8 cellular contexts compared by ENCODE assay signal in the genomic region with DNA sequence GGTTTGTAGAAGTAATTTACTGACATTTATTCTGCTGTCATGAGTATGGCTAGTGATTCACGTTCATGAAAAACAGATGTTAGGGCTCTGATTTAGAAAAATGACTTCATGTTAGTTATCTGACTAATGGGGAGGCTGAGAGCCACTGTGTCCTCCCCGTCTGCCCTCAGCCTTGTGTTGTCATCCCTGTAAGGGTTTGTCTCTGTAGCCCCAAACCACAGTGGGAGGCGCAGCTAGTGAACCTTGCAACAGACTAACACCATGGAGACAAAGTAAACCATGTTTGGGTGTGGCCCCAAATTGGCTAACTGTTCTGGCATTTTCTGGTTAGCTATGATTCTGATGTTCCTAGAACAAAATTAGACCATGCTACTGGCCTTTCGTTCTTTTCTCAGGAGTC.
DNase-seq lines count a peak whose midpoint lies in the region; ATAC-seq, FAIRE-seq and TF ChIP-seq lines count a peak whose summit lies in the region.

No MANE protein-coding gene starts in this region.

- peaks cover 4% of the 10 kb centered on the region for H3K79me2 ChIP-seq in keratinocyte (ENCODE audit: control insufficient read depth, insufficient read depth, low read length)

- H3K9me3 ChIP-seq in adrenal gland (replicated peaks in 1 of 3) (no peaks in the 10 kb centered on the region), keratinocyte (ENCODE audit: control insufficient read depth, low read depth, low read length) (no peaks in the 10 kb centered on the region)

- peak; percentile 86 for FAIRE-seq in keratinocyte (lab: Jason Lieb, UNC)

- dilution Hi-C loops in keratinocyte (cut with MboI; ENCODE audit: extremely low pct_ligation_motif_present, low sequenced_read_pairs): no loop called here

- H3K4me3 ChIP-seq in adrenal gland: no peak overlapping the region
- peak overlapping the region in 1 of 3 experiments; percentile 34 for H3K4me3 ChIP-seq in keratinocyte (ENCODE audit: control insufficient read depth in 2 of 3, extremely low read depth in 1 of 3, insufficient read depth in 2 of 3, low read depth in 1 of 3, low read length in 3 of 3)

- H3K36me3 ChIP-seq in adrenal gland (replicated peaks in 1 of 2) (no peaks in the 10 kb centered on the region), keratinocyte (ENCODE audit: control insufficient read depth in 2 of 2, extremely low read depth in 1 of 2, insufficient read depth in 2 of 2, low read length in 2 of 2) (no peaks in the 10 kb centered on the region)

- H2AFZ ChIP-seq in keratinocyte (ENCODE audit: control insufficient read depth, low read length): no peak overlapping the region

- TF ChIP-seq POLR2A in adrenal gland (IDR thresholded peaks at IDR 0.05): no peak

- H3K9me1 ChIP-seq in keratinocyte (ENCODE audit: control insufficient read depth, extremely low read depth, insufficient read depth, low read length): no peaks in the 10 kb centered on the region

- H4K20me1 ChIP-seq in keratinocyte (ENCODE audit: control insufficient read depth, extremely low read depth, insufficient read depth, low read length): no peaks in the 10 kb centered on the region

- H3K27me3 ChIP-seq in adrenal gland (no peaks in the 10 kb centered on the region), keratinocyte (ENCODE audit: control insufficient read depth, extremely low read depth, insufficient read depth, low read length) (no peaks in the 10 kb centered on the region)

- H3K9ac ChIP-seq in keratinocyte (ENCODE audit: control insufficient read depth, extremely low read depth, insufficient read depth, low read length): peak overlapping the region; percentile 65

- H3K4me2 ChIP-seq in keratinocyte (ENCODE audit: control insufficient read depth, extremely low read depth, insufficient read depth, low read depth, low read length): peak overlapping the region; percentile 57

- ATAC-seq in HG03159 (IDR thresholded peaks at IDR 0.05; ENCODE audit: unreplicated experiment) (peak; percentile 53), HG03439 (IDR thresholded peaks at IDR 0.05; ENCODE audit: unreplicated experiment) (no peak)

- intact Hi-C loops in adrenal gland (cut with DNase I): no loop called here

- peak overlapping the region in 4 of 5 donors; percentile 25 to 80 (median 66) for H3K27ac ChIP-seq in adrenal gland
- H3K27ac ChIP-seq in keratinocyte (ENCODE audit: control insufficient read depth, insufficient read depth, low read length): peak overlapping the region; percentile 83

- 35 to 41% (median 38%) methylated on average over 4 of the region's 4 CpGs for WGBS in adrenal gland, 4 donors

- TF ChIP-seq CTCF in adrenal gland (IDR thresholded peaks at IDR 0.05): no peak
- no peak for TF ChIP-seq CTCF in keratinocyte (optimal IDR thresholded peaks at IDR 0.05 in 1 of 3, IDR thresholded peaks at IDR 0.05 in 1 of 3, conservative IDR thresholded peaks at IDR 0.05 in 1 of 3; ENCODE audit: extremely low read depth in 1 of 3, insufficient read depth in 2 of 3, low read length in 3 of 3)

- H3K4me1 ChIP-seq in adrenal gland (replicated peaks in 1 of 2) (peaks cover 0 to 27% of the 10 kb centered on the region in 2 donors), keratinocyte (ENCODE audit: control insufficient read depth, extremely low read depth, insufficient read depth, low read length) (peaks cover 31% of the 10 kb centered on the region)

- DNase-seq in GM04504 (ENCODE audit: low read depth) (peak; percentile 100), SW480 (ENCODE audit: low spot score) (peak; percentile 91), adrenal gland (peak in 6 of 7 donors; percentile 59 to 87 (median 70)), keratinocyte (ENCODE audit: low read depth, low spot score) (peak; percentile 94), NCI-H82 (lab: John Stamatoyannopoulos, UW) (no peak)
- DNase-seq in stimulated activated CD4-positive, alpha-beta T cell treated with anti-CD3 and anti-CD28 coated beads, Interleukin-4, amount 100 ng/mL, for 24 hours: peak; percentile 86
